ENCODE assay signal across 39 cellular contexts in genomic region chr1:32855861-32856617, GRCh38. TPM values are rescaled to one million over a fixed set of nuclear protein-coding genes. Genes with fewer than 3 reads are reported as not detected.
"Had no signal": no experiment of that assay in that cellular context is flagged by ENCODE, and none has a peak within 500 bp of the region (broad histone marks: within the 10 kb centered on the region; RNA-seq: fewer than 3 reads in every experiment).

No MANE protein-coding gene starts in this region.

- ATAC-seq: activated CD4-positive, CD25-positive, alpha-beta regulatory T cell treated with anti-CD3 and anti-CD28 coated beads, Interleukin-2, amount 50 U/mL, for 24 hours; activated CD8-positive, alpha-beta T cell treated with anti-CD3 and anti-CD28 coated beads, Interleukin-2, amount 10 ng/mL, durations not matched to agents 7 days and 5 days; activated T-cell treated with anti-CD3 and anti-CD28 coated beads, Interleukin-2, amount 50 U/mL, for 72 hours; gastroesophageal sphincter; heart right ventricle; T-helper 17 cell had no signal

- H3K9me3 Mint-ChIP-seq: activated B cell treated with CpG ODN at 0.5 μM for 24 hours; activated naive CD4-positive, alpha-beta T cell treated with anti-CD3 and anti-CD28 coated beads, Interleukin-2, amount 10 ng/mL, durations not matched to agents 7 days and 5 days; activated T-cell treated with anti-CD3 and anti-CD28 coated beads, Interleukin-2, amount 50 U/mL, for 24 hours; activated T-cell treated with anti-CD3 and anti-CD28 coated beads, Interleukin-2, amount 50 U/mL, for 72 hours; T-helper 2 cell treated with Interferon-gamma antibody and Interleukin-4, amounts not matched to agents 5 μg/mL and 100 μg/mL, for 36 hours had no signal

- H3K4me3 ChIP-seq: esophagus squamous epithelium, gastroesophageal sphincter, heart right ventricle had no signal

- H3K27me3 Mint-ChIP-seq: activated B cell treated with CpG ODN at 0.5 μM for 24 hours; activated naive CD4-positive, alpha-beta T cell treated with anti-CD3 and anti-CD28 coated beads, Interleukin-2, amount 10 ng/mL, durations not matched to agents 7 days and 5 days; activated naive CD8-positive, alpha-beta T cell; activated T-cell treated with anti-CD3 and anti-CD28 coated beads, Interleukin-2, amount 50 U/mL, for 24 hours; T-helper 17 cell had no signal

- H3K4me3 Mint-ChIP-seq: activated B cell treated with CpG ODN at 0.5 μM for 24 hours; activated CD8-positive, alpha-beta T cell treated with anti-CD3 and anti-CD28 coated beads, Interleukin-2, amount 10 ng/mL, durations not matched to agents 7 days and 5 days; activated naive CD4-positive, alpha-beta T cell treated with anti-CD3 and anti-CD28 coated beads, Interleukin-2, amount 10 ng/mL, durations not matched to agents 7 days and 5 days; activated naive CD8-positive, alpha-beta T cell; activated T-cell treated with anti-CD3 and anti-CD28 coated beads, Interleukin-2, amount 50 U/mL, for 24 hours; activated T-cell treated with anti-CD3 and anti-CD28 coated beads, Interleukin-2, amount 50 U/mL, for 72 hours; T-helper 17 cell; T-helper 2 cell treated with Interferon-gamma antibody and Interleukin-4, amounts not matched to agents 5 μg/mL and 100 μg/mL, for 36 hours had no signal

- H3K4me1 Mint-ChIP-seq: activated B cell treated with CpG ODN at 0.5 μM for 24 hours; activated naive CD4-positive, alpha-beta T cell treated with anti-CD3 and anti-CD28 coated beads, Interleukin-2, amount 10 ng/mL, durations not matched to agents 7 days and 5 days; T-helper 17 cell had no signal

- H3K27ac ChIP-seq: brain microvascular endothelial cell, epithelial cell of prostate, esophagus squamous epithelium, gastroesophageal sphincter, heart right ventricle, WERI-Rb-1 had no signal

- H3K27me3 ChIP-seq: brain microvascular endothelial cell, esophagus squamous epithelium, gastroesophageal sphincter, heart right ventricle had no signal

- H3K27ac Mint-ChIP-seq: activated B cell treated with CpG ODN at 0.5 μM for 24 hours; activated CD8-positive, alpha-beta T cell treated with anti-CD3 and anti-CD28 coated beads, Interleukin-2, amount 10 ng/mL, durations not matched to agents 7 days and 5 days; activated naive CD4-positive, alpha-beta T cell treated with anti-CD3 and anti-CD28 coated beads, Interleukin-2, amount 10 ng/mL, durations not matched to agents 7 days and 5 days; activated naive CD8-positive, alpha-beta T cell; activated T-cell treated with anti-CD3 and anti-CD28 coated beads, Interleukin-2, amount 50 U/mL, for 24 hours; activated T-cell treated with anti-CD3 and anti-CD28 coated beads, Interleukin-2, amount 50 U/mL, for 72 hours; T-helper 17 cell; T-helper 2 cell treated with Interferon-gamma antibody and Interleukin-4, amounts not matched to agents 5 μg/mL and 100 μg/mL, for 36 hours had no signal

- DNase-seq: activated B cell treated with CpG ODN at 0.5 μM for 24 hours; activated CD4-positive, alpha-beta T cell treated with anti-CD3 and anti-CD28 coated beads for 48 hours; activated CD4-positive, alpha-beta T cell treated with anti-CD3 and anti-CD28 coated beads, Interleukin-2, amount 50 U/mL, for 1 hour; activated CD4-positive, alpha-beta T cell treated with anti-CD3 and anti-CD28 coated beads, Interleukin-2, amount 50 U/mL, for 48 hours; activated CD8-positive, alpha-beta memory T cell treated with anti-CD3 and anti-CD28 coated beads, Interleukin-2, amount 50 U/mL, for 48 hours; activated CD8-positive, alpha-beta T cell treated with anti-CD3 and anti-CD28 coated beads, Interleukin-2, amount 10 ng/mL, durations not matched to agents 7 days and 5 days; activated gamma-delta T cell; activated naive CD4-positive, alpha-beta T cell; activated naive CD4-positive, alpha-beta T cell treated with anti-CD3 and anti-CD28 coated beads, Interleukin-2, amount 10 ng/mL, durations not matched to agents 7 days and 5 days; activated T-cell treated with anti-CD3 and anti-CD28 coated beads for 4 hours; activated T-cell treated with anti-CD3 and anti-CD28 coated beads, Interleukin-2, amount 50 U/mL, for 24 hours; activated T-cell treated with anti-CD3 and anti-CD28 coated beads, Interleukin-2, amount 50 U/mL, for 72 hours; amniotic stem cell; anterior cingulate cortex; brain microvascular endothelial cell; cortex of kidney; effector CD8-positive, alpha-beta T cell; esophagus squamous epithelium; foreskin melanocyte; heart right ventricle; T-helper 1 cell; T-helper 17 cell; T1000; WERI-Rb-1 had no signal

- H3K9me3 ChIP-seq: esophagus squamous epithelium, gastroesophageal sphincter, heart right ventricle had no signal

- H3K4me1 ChIP-seq: esophagus squamous epithelium had no signal

RNA-seq across cellular contexts. Expression of gene FNDC5, which starts 14.7 kb away (rescaled TPM):
- total RNA-seq: activated CD8-positive, alpha-beta memory T cell treated with anti-CD3 and anti-CD28 coated beads for 36 hours; activated CD8-positive, alpha-beta T cell treated with anti-CD3 and anti-CD28 coated beads, Interleukin-2, amount 10 ng/mL, durations not matched to agents 7 days and 5 days; activated T-cell treated with anti-CD3 and anti-CD28 coated beads, Interleukin-2, amount 50 U/mL, for 72 hours; bronchial epithelial cell; T-helper 17 cell had no signal

RNA-seq across cellular contexts. Expression of gene HPCA, which starts 30.3 kb away (rescaled TPM):
- total RNA-seq: activated B cell treated with CpG ODN at 0.5 μM for 24 hours; activated CD8-positive, alpha-beta memory T cell treated with anti-CD3 and anti-CD28 coated beads for 36 hours; activated CD8-positive, alpha-beta T cell treated with anti-CD3 and anti-CD28 coated beads, Interleukin-2, amount 10 ng/mL, durations not matched to agents 7 days and 5 days; astrocyte; bronchial epithelial cell; cardiac septum; chondrocyte; dermis microvascular lymphatic vessel endothelial cell; endothelial cell of umbilical vein; esophagus squamous epithelium; fibroblast of villous mesenchyme; glomerular endothelial cell; heart right ventricle; T-helper 17 cell had no signal
- polyA plus RNA-seq: endothelial cell of umbilical vein, fibroblast of lung, heart right ventricle had no signal

RNA-seq across cellular contexts. Expression of gene TMEM54, which starts 45.1 kb away (rescaled TPM):
- total RNA-seq: activated CD8-positive, alpha-beta T cell treated with anti-CD3 and anti-CD28 coated beads, Interleukin-2, amount 10 ng/mL, durations not matched to agents 7 days and 5 days; T-helper 17 cell had no signal
